8 cellular contexts compared by ENCODE assay signal in genomic region chr3:35946121-35946856, GRCh38.
DNase-seq lines count a peak whose midpoint lies in the region; ATAC-seq and TF ChIP-seq lines count a peak whose summit lies in the region.

No MANE protein-coding gene starts in this region.

- ATAC-seq in GM18861 (IDR thresholded peaks at IDR 0.05; ENCODE audit: unreplicated experiment) (no peak), HG03139 (IDR thresholded peaks at IDR 0.05; ENCODE audit: unreplicated experiment) (no peak)

- no peak for DNase-seq in GM06990 (ENCODE audit: extremely low read depth, insufficient read length)
- DNase-seq in Kasumi-1 (lab: John Stamatoyannopoulos, UW), result peak; percentile 44 to 71
- peak; percentile 8 for DNase-seq in astrocyte of the cerebellum (ENCODE audit: low read depth)
- peak; percentile 50 for DNase-seq in myocyte (ENCODE audit: low read depth)
- no peak for DNase-seq in GOT3 (lab: John Stamatoyannopoulos, UW)
- no peak for DNase-seq in activated T-cell treated with anti-CD3 and anti-CD28 coated beads, Interleukin-2, amount 50 U/mL, for 1 hour

- H3K27me3 ChIP-seq in GM06990 (replicated peaks; ENCODE audit: control insufficient read depth, insufficient read depth, low read length), result no peaks in the 10 kb centered on the region

- H3K4me3 ChIP-seq in GM06990 (replicated peaks; ENCODE audit: low read depth, low read length), result no peak overlapping the region
- no peak overlapping the region for H3K4me3 ChIP-seq in astrocyte of the cerebellum (ENCODE audit: low read depth, low read length)

- in situ Hi-C loops in astrocyte of the cerebellum (cut with HindIII; ENCODE audit: low sequenced_read_pairs), result no loop called here

- no peaks in the 10 kb centered on the region for H3K36me3 ChIP-seq in GM06990 (ENCODE audit: control insufficient read depth, insufficient read depth, low read length)

- TF ChIP-seq CTCF in GM06990 (IDR thresholded peaks at IDR 0.05; ENCODE audit: insufficient read depth, low read length, poor library complexity, severe bottlenecking), result peak; percentile 24
- TF ChIP-seq CTCF in astrocyte of the cerebellum (IDR thresholded peaks at IDR 0.05; ENCODE audit: low read depth, low read length, missing control alignments), result no peak

Comparison
In these comparisons a context has a peak if more than half of its experiments do, and no peak if none do; other contexts are left out.
1. DNase-seq: peak in Kasumi-1 (2 of 2), astrocyte of the cerebellum (single experiment) and myocyte (single experiment); none in GM06990 (single experiment), GOT3 (single experiment) and activated T-cell treated with anti-CD3 and anti-CD28 coated beads, Interleukin-2, amount 50 U/mL, for 1 hour (single experiment).